Comparison of ENCODE assay signal across 2 cellular contexts in genomic region chr1:1161078-1161682, GRCh38.
TF ChIP-seq lines count a peak whose summit lies in the region.

No MANE protein-coding gene starts in this region.

TF ChIP-seq in HepG2, 621 proteins besides CTCF, POLR2A, EP300 and RAD21:
- no peak for TF ChIP-seq TBL1XR1 (IDR thresholded peaks at IDR 0.05; ENCODE audit: borderline replicate concordance, low read length, partially characterized antibody)
- no peak for TF ChIP-seq GATA4 (IDR thresholded peaks at IDR 0.05; ENCODE audit: borderline replicate concordance, low read depth)
- TF ChIP-seq AGO2 (optimal IDR thresholded peaks at IDR 0.05; ENCODE audit: low read depth, low read length), result peak; percentile 74
- TF ChIP-seq NAIF1 (CRISPR knock-in tag; IDR thresholded peaks at IDR 0.05; ENCODE audit: borderline replicate concordance), result no peak

TF ChIP-seq in GM23338, 12 proteins besides CTCF, POLR2A, EP300 and RAD21:
- TF ChIP-seq ZNF462 (CRISPR knock-in tag; IDR thresholded peaks at IDR 0.05) (no peak), REST (IDR thresholded peaks at IDR 0.05; ENCODE audit: unreplicated experiment) (no peak), EZH2phosphoT487 (IDR thresholded peaks at IDR 0.05; ENCODE audit: unreplicated experiment) (no peak), CREB1 (CRISPR knock-in tag; IDR thresholded peaks at IDR 0.05; ENCODE audit: low read depth) (no peak), EZH2 (IDR thresholded peaks at IDR 0.05; ENCODE audit: low read depth, unreplicated experiment) (no peak), NANOG (IDR thresholded peaks at IDR 0.05; ENCODE audit: borderline replicate concordance) (no peak), STAT1 (IDR thresholded peaks at IDR 0.05; ENCODE audit: unreplicated experiment) (no peak), ETS1 (IDR thresholded peaks at IDR 0.05) (no peak), JUNB (IDR thresholded peaks at IDR 0.05; ENCODE audit: unreplicated experiment) (no peak), POLR2AphosphoS5 (IDR thresholded peaks at IDR 0.05; ENCODE audit: low read depth) (no peak), ZNF114 (CRISPR knock-in tag; IDR thresholded peaks at IDR 0.05) (no peak), ZNF331 (CRISPR knock-in tag; IDR thresholded peaks at IDR 0.05; ENCODE audit: low read depth) (no peak)
